ENCODE assay signal across 1 cellular context in the genomic region with DNA sequence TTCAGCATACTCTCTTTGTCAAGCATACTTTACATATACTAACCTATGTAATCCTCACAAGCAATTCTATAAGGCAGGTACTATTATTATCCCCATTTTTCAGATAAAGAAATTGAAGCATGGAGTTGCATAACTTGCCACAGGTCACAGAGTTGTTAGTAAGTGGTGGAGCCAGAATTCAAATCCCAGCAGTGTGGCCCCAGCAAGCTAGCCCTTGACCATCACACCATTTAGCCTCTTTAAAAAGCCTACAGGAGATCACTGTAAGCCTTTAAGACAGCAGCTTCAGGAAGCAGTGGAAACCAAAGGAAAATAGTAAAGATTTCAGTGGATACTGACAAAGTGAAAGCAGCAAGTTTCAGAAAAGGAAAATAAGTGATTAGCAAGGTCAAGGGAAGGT.
TF ChIP-seq lines count a peak whose summit lies in the region.

No MANE protein-coding gene starts in this region.

TF ChIP-seq in HepG2, 621 proteins besides CTCF, POLR2A, EP300 and RAD21 (continued from another document):
- TF ChIP-seq, protein P1, sequence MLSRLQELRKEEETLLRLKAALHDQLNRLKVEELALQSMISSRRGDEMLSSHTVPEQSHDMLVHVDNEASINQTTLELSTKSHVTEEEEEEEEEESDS (CRISPR knock-in tag; IDR thresholded peaks at IDR 0.05; ENCODE audit: borderline replicate concordance), result no peak
- no peak for TF ChIP-seq CEBPG (CRISPR knock-in tag; IDR thresholded peaks at IDR 0.05)
